27 cellular contexts compared by ENCODE assay signal in the genomic region with DNA sequence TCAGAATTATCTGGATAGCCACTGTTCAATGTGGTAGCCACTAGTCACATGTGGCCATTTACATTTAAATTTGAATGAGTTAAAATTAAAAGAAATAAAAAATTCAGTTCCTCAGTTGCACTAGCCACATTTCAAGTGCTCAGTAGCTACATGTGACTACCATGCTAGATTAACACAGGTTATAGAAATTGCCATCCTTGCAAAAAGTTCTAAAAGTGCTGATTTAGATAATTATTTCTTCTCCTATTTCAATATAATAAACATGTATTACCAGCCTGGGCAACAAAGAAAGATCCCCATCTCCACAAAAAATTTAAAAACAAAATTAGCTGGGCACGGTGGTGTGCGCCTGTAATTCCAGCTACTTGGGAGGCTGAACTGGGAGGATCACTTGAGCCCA.
"Had no signal": no experiment of that assay in that cellular context is flagged by ENCODE, and none has a peak within 500 bp of the region (broad histone marks: within the 10 kb centered on the region; RNA-seq: fewer than 3 reads in every experiment).

No MANE protein-coding gene starts in this region.

- H3K36me3 ChIP-seq: stomach, suprapubic skin, thoracic aorta, thyroid gland, tibial artery, tibial nerve, transverse colon, upper lobe of left lung, upper lobe of right lung, uterus, vagina had no signal

- H3K4me3 ChIP-seq: stomach, suprapubic skin, testis, thoracic aorta, thyroid gland, tibial artery, tibial nerve, transverse colon, upper lobe of left lung, upper lobe of right lung, uterus, vagina had no signal

- FAIRE-seq: urothelium cell line had no signal

- H3K4me1 ChIP-seq: stomach, suprapubic skin, testis, thyroid gland, tibial artery, tibial nerve, transverse colon, upper lobe of left lung, upper lobe of right lung, uterus, vagina had no signal

- DNase-seq: stimulated activated CD4-positive, alpha-beta T cell treated with anti-CD3 and anti-CD28 coated beads, Interleukin-2, amount 100 ng/mL, for 48 hours; stimulated activated CD4-positive, alpha-beta T cell treated with anti-CD3 and anti-CD28 coated beads, Interleukin-4, amount 100 ng/mL, for 1 hour; stimulated activated CD4-positive, alpha-beta T cell treated with anti-CD3 and anti-CD28 coated beads, Interleukin-4, amount 100 ng/mL, for 24 hours; stimulated activated CD4-positive, alpha-beta T cell treated with anti-CD3 and anti-CD28 coated beads, Interleukin-4, amount 100 ng/mL, for 4 hours; stimulated activated CD8-positive, alpha-beta memory T cell treated with anti-CD3 and anti-CD28 coated beads, Interleukin-4, amount 100 ng/mL, for 48 hours; stimulated activated naive B cell treated with anti-CD40 and anti-IgM and Interleukin-4, amounts not matched to agents 10 μg/mL and 1 μg/mL and 100 μg/mL, for 72 hours; stimulated activated naive CD4-positive, alpha-beta T cell; stimulated activated naive CD4-positive, alpha-beta T cell treated with Interleukin-2 at 50 U/mL for 16 hours; stimulated activated naive CD8-positive, alpha-beta T cell treated with anti-CD3 and anti-CD28 coated beads, Interleukin-15, amount 100 ng/mL, for 72 hours; stimulated activated naive CD8-positive, alpha-beta T cell treated with anti-CD3 and anti-CD28 coated beads, Interleukin-15, Interleukin-2, amounts not matched to agents 100 U/mL and 50 U/mL, for 24 hours; stomach; substantia nigra; testis; thyroid gland; tibial artery; transverse colon; trophoblast cell; upper lobe of left lung; upper lobe of right lung; uterus had no signal

- H3K27ac ChIP-seq: stomach, suprapubic skin, testis, thoracic aorta, thyroid gland, tibial artery, tibial nerve, transverse colon, upper lobe of left lung, upper lobe of right lung, uterus, vagina had no signal

- ATAC-seq: stimulated activated effector memory CD8-positive, alpha-beta T cell treated with anti-CD3 and anti-CD28 coated beads, Interleukin-12 subunit alpha, Interleukin-12 subunit beta, amount 100 ng/mL, for 72 hours; stimulated activated memory B cell treated with anti-CD40 and anti-IgM and Interleukin-4, amounts not matched to agents 10 μg/mL and 1 μg/mL and 100 μg/mL, for 72 hours; stimulated activated naive B cell treated with anti-CD40 and anti-IgM and Interleukin-4, amounts not matched to agents 10 μg/mL and 1 μg/mL and 100 μg/mL, for 72 hours; stimulated activated naive CD8-positive, alpha-beta T cell treated with anti-CD3 and anti-CD28 coated beads, Interleukin-15, amount 100 ng/mL, for 72 hours; stimulated activated naive CD8-positive, alpha-beta T cell treated with anti-CD3 and anti-CD28 coated beads, Interleukin-15, Interleukin-2, amounts not matched to agents 100 U/mL and 50 U/mL, for 24 hours; upper lobe of right lung had no signal

- H3K9me3 ChIP-seq: stomach, suprapubic skin, testis, thoracic aorta, thyroid gland, tibial artery, tibial nerve, transverse colon, upper lobe of left lung, upper lobe of right lung, uterus, vagina had no signal

- H3K27me3 ChIP-seq: stomach, suprapubic skin, testis, thyroid gland, tibial artery, tibial nerve, transverse colon, upper lobe of left lung, upper lobe of right lung, uterus, vagina had no signal
